17 cellular contexts compared by ENCODE assay signal in the genomic region with DNA sequence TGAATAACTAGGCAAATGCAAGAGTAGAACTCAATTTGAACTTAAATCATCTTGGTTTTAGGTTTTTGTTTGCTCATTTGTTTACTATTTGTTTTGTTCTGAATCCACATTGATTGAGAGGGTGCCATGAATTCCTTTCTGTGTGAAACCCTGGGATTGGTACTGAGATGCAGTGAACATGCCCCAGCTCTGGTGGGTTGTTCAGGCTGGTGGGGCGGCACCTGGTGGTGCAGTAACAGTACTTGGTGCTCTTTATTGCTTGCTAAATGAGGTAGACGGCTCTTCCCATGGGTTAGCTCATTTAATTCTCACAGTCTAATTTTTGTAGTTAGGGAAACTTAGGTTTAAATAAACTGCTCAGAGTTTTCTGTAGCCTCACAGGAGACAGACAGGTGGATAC. TPM values are rescaled to one million over a fixed set of nuclear protein-coding genes. Genes with fewer than 3 reads are reported as not detected.
DNase-seq lines count a peak whose midpoint lies in the region; ATAC-seq, FAIRE-seq and TF ChIP-seq lines count a peak whose summit lies in the region.
"Had no signal": no experiment of that assay in that cellular context is flagged by ENCODE, and none has a peak within 500 bp of the region (broad histone marks: within the 10 kb centered on the region; RNA-seq: fewer than 3 reads in every experiment).

No MANE protein-coding gene starts in this region.

- H3K79me2 ChIP-seq in HepG2 (ENCODE audit: insufficient read depth, low read length) = peaks cover 44% of the 10 kb centered on the region

- TF ChIP-seq CTCF in HepG2 (CRISPR knock-in tag; IDR thresholded peaks at IDR 0.05) = peak; percentile 43
- TF ChIP-seq CTCF in natural killer cell (IDR thresholded peaks at IDR 0.05) = no peak

- no peaks in the 10 kb centered on the region for H3K36me3 ChIP-seq in HepG2 (replicated peaks in 1 of 2; ENCODE audit: control insufficient read depth in 1 of 2, insufficient read depth in 2 of 2, low read length in 2 of 2)
- H3K36me3 ChIP-seq: prostate gland had no signal

- 55% methylated on average over 2 of the region's 2 CpGs for WGBS in HepG2 (ENCODE audit: low lambda C conversion rate)

- no peaks in the 10 kb centered on the region for H3K36me3 Mint-ChIP-seq in natural killer cell
- H3K36me3 Mint-ChIP-seq: activated naive CD4-positive, alpha-beta T cell treated with anti-CD3 and anti-CD28 coated beads, Interleukin-2, amount 10 ng/mL, durations not matched to agents 7 days and 5 days; stimulated activated effector memory CD8-positive, alpha-beta T cell treated with anti-CD3 and anti-CD28 coated beads, Interleukin-12 subunit alpha, Interleukin-12 subunit beta, amount 100 ng/mL, for 72 hours had no signal

- CTCF ChIA-PET in HepG2 (lab: Yijun Ruan, JAX; ENCODE audit: low intra/inter-chr PET ratio, low total read pairs) = interaction anchor here (1.1 kb wide), 1 partner anchor 422 kb away, joined by 3 read pairs; no protein-coding TSS in a partner anchor

- TF ChIP-seq POLR2A in HepG2 (IDR thresholded peaks at IDR 0.05; ENCODE audit: insufficient read depth in 1 of 2, low read depth in 2 of 2, low read length in 2 of 2) = no peak

- DNase-seq in COLO829 (ENCODE audit: low spot score) (peak; percentile 16), HT-29 (ENCODE audit: low spot score) (peak; percentile 65), astrocyte of the hippocampus (ENCODE audit: low read depth, low spot score) (peak; percentile 16), HepG2 (ENCODE audit: low spot score) (peak; percentile 12), natural killer cell (no peak), NCI-H1417 treated with DMSO at 0.1 percent for 48 hours (lab: John Stamatoyannopoulos, UW) (no peak)
- DNase-seq: activated naive CD4-positive, alpha-beta T cell treated with anti-CD3 and anti-CD28 coated beads, Interleukin-2, amount 10 ng/mL, durations not matched to agents 7 days and 5 days; cerebellar nuclear complex; MV-4-11; stimulated activated CD4-positive, alpha-beta T cell treated with anti-CD3 and anti-CD28 coated beads, Interleukin-2, amount 100 ng/mL, for 48 hours; T1000 had no signal

- no peaks in the 10 kb centered on the region; the same call in 1 of the 2 replicates for H4K20me1 ChIP-seq in HepG2 (ENCODE audit: insufficient read depth, low read length)

- peak; percentile 13; the same call in 1 of the 2 replicates for TF ChIP-seq RAD21 in HepG2 (CRISPR knock-in tag; IDR thresholded peaks at IDR 0.05)

- no peak overlapping the region for H3K4me2 ChIP-seq in HepG2 (ENCODE audit: low read depth, low read length)

- no peaks in the 10 kb centered on the region for H3K9me3 Mint-ChIP-seq in natural killer cell
- H3K9me3 Mint-ChIP-seq: activated naive CD4-positive, alpha-beta T cell treated with anti-CD3 and anti-CD28 coated beads, Interleukin-2, amount 10 ng/mL, durations not matched to agents 7 days and 5 days; stimulated activated effector memory CD8-positive, alpha-beta T cell treated with anti-CD3 and anti-CD28 coated beads, Interleukin-12 subunit alpha, Interleukin-12 subunit beta, amount 100 ng/mL, for 72 hours had no signal

- peak; percentile 92 for ATAC-seq in HepG2
- ATAC-seq in HG03439 (IDR thresholded peaks at IDR 0.05; ENCODE audit: unreplicated experiment) = no peak
- ATAC-seq in GM19023 (IDR thresholded peaks at IDR 0.05; ENCODE audit: unreplicated experiment) = no peak
- ATAC-seq in natural killer cell = no peak
- ATAC-seq: stimulated activated effector memory CD8-positive, alpha-beta T cell treated with anti-CD3 and anti-CD28 coated beads, Interleukin-12 subunit alpha, Interleukin-12 subunit beta, amount 100 ng/mL, for 72 hours had no signal

- H3K4me1 ChIP-seq in HepG2 (ENCODE audit: insufficient read depth, low read length) = peaks cover 26% of the 10 kb centered on the region
- H3K4me1 ChIP-seq: prostate gland had no signal

- intact Hi-C loops in HepG2 (cut with micrococcal nuclease; ENCODE audit: unreplicated experiment) = no loop called here
- intact Hi-C loops in natural killer cell (cut with micrococcal nuclease) = no loop called here

- in situ Hi-C loops in HepG2 (cut with HindIII; ENCODE audit: extremely low pct_ligation_motif_present, low pct_unique_long_range_greater_than_20kb) = no loop called here

- no TSS peak for BruUV-seq in HepG2 (replicated peaks; lab: Mats Ljungman, UMichigan)

- H3K9me3 ChIP-seq in HepG2 (ENCODE audit: low read length) = no peaks in the 10 kb centered on the region
- H3K9me3 ChIP-seq: prostate gland had no signal

- no peaks in the 10 kb centered on the region for H3K27me3 ChIP-seq in HepG2 (ENCODE audit: control insufficient read depth in 1 of 2, insufficient read depth in 2 of 2, low read length in 2 of 2)

- no peak for TF ChIP-seq EP300 in HepG2 (IDR thresholded peaks at IDR 0.05; ENCODE audit: low read depth in 2 of 2, low read length in 2 of 2)
- TF ChIP-seq EP300 in HepG2 (CRISPR knock-in tag; IDR thresholded peaks at IDR 0.05; ENCODE audit: borderline replicate concordance) = no peak

- POLR2A ChIA-PET in HepG2 (lab: Yijun Ruan, JAX) = interaction anchor here (0.7 kb wide), 1 partner anchor 14 kb away, joined by 3 read pairs; no protein-coding TSS in a partner anchor

- no peak overlapping the region for H3K4me3 Mint-ChIP-seq in natural killer cell
- H3K4me3 Mint-ChIP-seq: activated naive CD4-positive, alpha-beta T cell treated with anti-CD3 and anti-CD28 coated beads, Interleukin-2, amount 10 ng/mL, durations not matched to agents 7 days and 5 days; stimulated activated effector memory CD8-positive, alpha-beta T cell treated with anti-CD3 and anti-CD28 coated beads, Interleukin-12 subunit alpha, Interleukin-12 subunit beta, amount 100 ng/mL, for 72 hours had no signal

- no peak overlapping the region for H3K27ac ChIP-seq in HepG2 (ENCODE audit: extremely low read length, insufficient read depth, low read length)
- H3K27ac ChIP-seq: HL-60 had no signal

- peaks cover 0 to 4% of the 10 kb centered on the region in 2 donors for H3K4me1 Mint-ChIP-seq in natural killer cell
- H3K4me1 Mint-ChIP-seq: stimulated activated effector memory CD8-positive, alpha-beta T cell treated with anti-CD3 and anti-CD28 coated beads, Interleukin-12 subunit alpha, Interleukin-12 subunit beta, amount 100 ng/mL, for 72 hours had no signal

- H3K27me3 Mint-ChIP-seq in natural killer cell (ENCODE audit: low read depth in 2 of 2) = peaks cover 8 to 12% of the 10 kb centered on the region in 2 donors

- H2AFZ ChIP-seq in HepG2 (ENCODE audit: low read length) = no peak overlapping the region

- no peak overlapping the region for H3K27ac Mint-ChIP-seq in natural killer cell
- H3K27ac Mint-ChIP-seq: activated naive CD4-positive, alpha-beta T cell treated with anti-CD3 and anti-CD28 coated beads, Interleukin-2, amount 10 ng/mL, durations not matched to agents 7 days and 5 days; stimulated activated effector memory CD8-positive, alpha-beta T cell treated with anti-CD3 and anti-CD28 coated beads, Interleukin-12 subunit alpha, Interleukin-12 subunit beta, amount 100 ng/mL, for 72 hours had no signal

- FAIRE-seq in HepG2 (lab: Jason Lieb, UNC) = no peak
- FAIRE-seq: G401.6 had no signal

- no peak overlapping the region for H3K4me3 ChIP-seq in HepG2 (replicated peaks in 1 of 3; ENCODE audit: insufficient read depth in 1 of 3, low read depth in 2 of 3, low read length in 3 of 3)
- H3K4me3 ChIP-seq: prostate gland had no signal

- no peak overlapping the region for H3K9ac ChIP-seq in HepG2 (ENCODE audit: insufficient read depth, low read depth, low read length)

TF ChIP-seq in HepG2, 621 proteins besides CTCF, POLR2A, EP300 and RAD21 (continues in another document):
- TF ChIP-seq, protein P1, sequence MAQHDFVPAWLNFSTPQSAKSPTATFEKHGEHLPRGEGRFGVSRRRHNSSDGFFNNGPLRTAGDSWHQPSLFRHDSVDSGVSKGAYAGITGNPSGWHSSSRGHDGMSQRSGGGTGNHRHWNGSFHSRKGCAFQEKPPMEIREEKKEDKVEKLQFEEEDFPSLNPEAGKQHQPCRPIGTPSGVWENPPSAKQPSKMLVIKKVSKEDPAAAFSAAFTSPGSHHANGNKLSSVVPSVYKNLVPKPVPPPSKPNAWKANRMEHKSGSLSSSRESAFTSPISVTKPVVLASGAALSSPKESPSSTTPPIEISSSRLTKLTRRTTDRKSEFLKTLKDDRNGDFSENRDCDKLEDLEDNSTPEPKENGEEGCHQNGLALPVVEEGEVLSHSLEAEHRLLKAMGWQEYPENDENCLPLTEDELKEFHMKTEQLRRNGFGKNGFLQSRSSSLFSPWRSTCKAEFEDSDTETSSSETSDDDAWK (CRISPR knock-in tag; IDR thresholded peaks at IDR 0.05) = no peak

RNA-seq across cellular contexts. Expression of a gene that starts 48.4 kb away (rescaled TPM):
- not detected in 2 replicates for total RNA-seq in HT-29 (2014; rRNA removed; shearing (Covaris generic))
- total RNA-seq in HepG2 (2016; rRNA removed; fragmentation: Illumina TruSeq; extraction: Trizol) = 10.4 and 13.3 TPM in 2 replicates
- 2.9 and 3.0 TPM in 2 replicates for total RNA-seq in HepG2 (2016; cell fraction: cytosol; rRNA removed; fragmentation: Illumina TruSeq; extraction: Trizol; ENCODE audit: low read depth)
- total RNA-seq in HepG2 (2016; cell fraction: insoluble cytoplasmic fraction; rRNA removed; fragmentation: Illumina TruSeq; extraction: Trizol) = 10.6 and 10.8 TPM in 2 replicates
- total RNA-seq in HepG2 (2016; cell fraction: membrane; rRNA removed; fragmentation: Illumina TruSeq; extraction: Trizol) = 17.8 and 19.7 TPM in 2 replicates
- total RNA-seq in HepG2 (2016; cell fraction: nucleus; rRNA removed; fragmentation: Illumina TruSeq; extraction: Trizol) = 8.8 and 10.1 TPM in 2 replicates
- polyA plus RNA-seq in HepG2 (2011; rRNA removed) = 12.1 and 17.2 TPM in 2 replicates
- 7.4 and 8.4 TPM in 2 replicates for polyA plus RNA-seq in HepG2 (2011; cell fraction: cytosol; rRNA removed)
- 8.3 and 8.8 TPM in 2 replicates for polyA plus RNA-seq in HepG2 (2011; cell fraction: nucleus; rRNA removed)
- 9.8 and 11.3 TPM in 2 replicates for polyA plus RNA-seq in HepG2 (2012)
- polyA plus RNA-seq in HepG2 (2016; cell fraction: cytosol; fragmentation: Illumina TruSeq; extraction: Trizol; ENCODE audit: low read depth) = 2.2 and 2.4 TPM in 2 replicates
- 12.6 and 14.8 TPM in 2 replicates for polyA plus RNA-seq in HepG2 (2016; cell fraction: insoluble cytoplasmic fraction; fragmentation: Illumina TruSeq; extraction: Trizol; ENCODE audit: low read depth)
- 12.2 and 13.4 TPM in 2 replicates for polyA plus RNA-seq in HepG2 (2016; cell fraction: membrane; fragmentation: Illumina TruSeq; extraction: Trizol; ENCODE audit: low read depth)
- polyA plus RNA-seq in HepG2 (2016; cell fraction: nucleus; fragmentation: Illumina TruSeq; extraction: Trizol; ENCODE audit: insufficient read depth, low read depth) = 13.2 and 13.7 TPM in 2 replicates
- 12.1 TPM in 1 of 2 replicates, not detected in the other for polyA minus RNA-seq in HepG2 (2011; rRNA and poly(A)+ RNA removed; ENCODE audit: low replicate concordance)
- polyA minus RNA-seq in HepG2 (2011; cell fraction: cytosol; rRNA and poly(A)+ RNA removed) = 7.7 and 8.0 TPM in 2 replicates
- polyA minus RNA-seq in HepG2 (2011; cell fraction: nucleus; rRNA and poly(A)+ RNA removed) = 6.6 and 7.0 TPM in 2 replicates
- under 1 TPM in 1 of 3 donors, not detected in 2; 0.61 TPM for total RNA-seq in natural killer cell

Comparison
In these comparisons a context has a peak if more than half of its experiments do, and no peak if none do; other contexts are left out.
1. DNase-seq: peak in COLO829 (single experiment), HT-29 (single experiment), astrocyte of the hippocampus (single experiment) and HepG2 (single experiment); none in natural killer cell (single experiment) and NCI-H1417 treated with DMSO at 0.1 percent for 48 hours (single experiment).